Comparison of ENCODE assay signal across 19 cellular contexts in the genomic region with DNA sequence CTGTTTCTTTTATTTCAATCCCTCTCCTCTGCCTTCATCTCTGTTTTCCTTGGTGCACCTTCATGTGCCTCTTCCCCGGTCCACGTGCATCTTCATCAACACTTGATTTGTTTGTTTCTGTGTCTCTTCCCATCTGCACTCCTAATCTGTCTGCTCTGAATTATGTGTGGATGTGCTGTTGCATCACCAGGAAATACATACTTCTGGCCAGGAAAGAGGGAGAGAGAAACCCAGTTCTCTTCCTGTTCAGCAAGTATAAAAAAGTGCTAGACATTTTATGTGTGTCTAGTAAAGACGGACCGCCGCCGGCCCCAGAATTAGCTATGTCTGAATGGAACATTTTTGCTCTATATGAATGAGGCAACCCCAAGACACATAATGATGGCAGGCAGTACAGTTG.
DNase-seq lines count a peak whose midpoint lies in the region; ATAC-seq, FAIRE-seq and TF ChIP-seq lines count a peak whose summit lies in the region.
"Had no signal": no experiment of that assay in that cellular context is flagged by ENCODE, and none has a peak within 500 bp of the region (broad histone marks: within the 10 kb centered on the region; RNA-seq: fewer than 3 reads in every experiment).

No MANE protein-coding gene starts in this region.

- peaks cover 18 to 33% of the 10 kb centered on the region in 2 experiments for H3K27me3 ChIP-seq in K562 (ENCODE audit: control insufficient read depth in 2 of 2, insufficient read depth in 2 of 2, low read length in 2 of 2)
- no peaks in the 10 kb centered on the region for H3K27me3 ChIP-seq in skeletal muscle satellite cell (ENCODE audit: control insufficient read depth, insufficient read depth, low read length)
- H3K27me3 ChIP-seq: esophagus squamous epithelium had no signal

- intact Hi-C loops in K562 (cut with micrococcal nuclease) = loop anchor here (10.0 kb wide), 1 partner anchor 302 kb away; a partner anchor contains a TSS

- H3K27ac ChIP-seq in K562 (ENCODE audit: extremely low read depth, low read depth, low read length) = no peak overlapping the region

- TF ChIP-seq RAD21 in K562 (CRISPR knock-in tag; conservative IDR thresholded peaks at IDR 0.05 in 1 of 2, IDR thresholded peaks at IDR 0.05 in 1 of 2) = no peak

- no TSS peak for BruUV-seq in K562 (replicated peaks; lab: Mats Ljungman, UMichigan)

- no peak for TF ChIP-seq EP300 in K562 (IDR thresholded peaks at IDR 0.05; ENCODE audit: low read length)

- H3K4me3 ChIP-seq in K562 = no peak overlapping the region
- no peak overlapping the region for H3K4me3 ChIP-seq in fibroblast of villous mesenchyme (ENCODE audit: low read depth, low read length)
- no peak overlapping the region for H3K4me3 ChIP-seq in skeletal muscle satellite cell (ENCODE audit: low read length)
- H3K4me3 ChIP-seq: esophagus squamous epithelium had no signal

- TF ChIP-seq CTCF in K562 (IDR thresholded peaks at IDR 0.05 in 2 of 3, conservative IDR thresholded peaks at IDR 0.05 in 1 of 3; ENCODE audit: insufficient read depth in 2 of 3, low read depth in 1 of 3, low read length in 3 of 3) (no peak), fibroblast of villous mesenchyme (IDR thresholded peaks at IDR 0.05; ENCODE audit: insufficient read depth, low read depth, low read length) (no peak)

- CTCF ChIA-PET in K562 (lab: Yijun Ruan, JAX; ENCODE audit: low intra/inter-chr PET ratio) = no interaction called here

- TF ChIP-seq POLR2A in K562 (conservative IDR thresholded peaks at IDR 0.05) = no peak

- H3K36me3 ChIP-seq in K562 (ENCODE audit: control insufficient read depth, insufficient read depth, low read length) (no peaks in the 10 kb centered on the region), skeletal muscle satellite cell (ENCODE audit: insufficient read depth, low read length) (peaks cover 20% of the 10 kb centered on the region)

- ATAC-seq in K562 (no peak), HG03378 (IDR thresholded peaks at IDR 0.05; ENCODE audit: unreplicated experiment) (no peak), GM18519 (IDR thresholded peaks at IDR 0.05; ENCODE audit: low FRiP score, unreplicated experiment) (no peak)

- in situ Hi-C loops in K562 (cut with MboI) = no loop called here

- DNase-seq in EH (ENCODE audit: low read depth) (peak; percentile 70), K562 (ENCODE audit: extremely low read depth in 1 of 4, low spot score in 3 of 4) (no peak), fibroblast of villous mesenchyme (ENCODE audit: low read depth) (peak; percentile 92), RCC 7860 (ENCODE audit: low spot score) (no peak)
- DNase-seq in activated CD4-positive, alpha-beta T cell treated with anti-CD3 and anti-CD28 coated beads, Interleukin-2, amount 50 U/mL, for 48 hours = no peak
- DNase-seq: activated CD4-positive, alpha-beta T cell treated with anti-CD3 and anti-CD28 coated beads for 4 hours; activated naive CD4-positive, alpha-beta T cell treated with anti-CD3 and anti-CD28 coated beads, Interleukin-2, amount 10 ng/mL, durations not matched to agents 7 days and 5 days; DMS79 treated with DMSO at 0.1 percent for 48 hours; esophagus squamous epithelium; H7; KBM-7; mammary epithelial cell; NCI-H1105; stimulated activated CD4-positive, alpha-beta T cell treated with anti-CD3 and anti-CD28 coated beads, Interleukin-4, amount 100 ng/mL, for 24 hours; T-helper 9 cell; trophoblast cell had no signal

- H3K4me1 ChIP-seq in K562 (replicated peaks in 1 of 2; ENCODE audit: control insufficient read depth in 2 of 2, insufficient read depth in 2 of 2, low read length in 2 of 2) (no peaks in the 10 kb centered on the region), skeletal muscle satellite cell (ENCODE audit: control insufficient read depth, insufficient read depth, low read length) (peaks cover 35% of the 10 kb centered on the region)

- H3K4me2 ChIP-seq in K562 (ENCODE audit: insufficient read depth, low read length) (no peak overlapping the region), skeletal muscle satellite cell (ENCODE audit: low read length) (peak overlapping the region; percentile 1)

- no peaks in the 10 kb centered on the region for H4K20me1 ChIP-seq in K562 (replicated peaks; ENCODE audit: control insufficient read depth, insufficient read depth, low read length)

- H3K9me3 ChIP-seq in K562 (replicated peaks; ENCODE audit: control insufficient read depth, insufficient read depth, low read depth, low read length) = no peaks in the 10 kb centered on the region
- no peaks in the 10 kb centered on the region for H3K9me3 ChIP-seq in skeletal muscle satellite cell (replicated peaks; ENCODE audit: low read length)
- H3K9me3 ChIP-seq: esophagus squamous epithelium had no signal

- 3% methylated on average over 6 of the region's 6 CpGs for WGBS in K562 (ENCODE audit: insufficient coverage, low coverage, missing lambda C conversion rate)

- H3K79me2 ChIP-seq in K562 (ENCODE audit: control insufficient read depth, insufficient read depth, low read length) = no peaks in the 10 kb centered on the region

- no peak overlapping the region for H2AFZ ChIP-seq in K562 (ENCODE audit: low read depth, low read length)

- no peak overlapping the region for H3K9ac ChIP-seq in K562 (ENCODE audit: insufficient read depth in 1 of 2, low read depth in 2 of 2, low read length in 2 of 2)
- H3K9ac ChIP-seq in skeletal muscle satellite cell (ENCODE audit: low read depth, low read length) = no peak overlapping the region

- no peaks in the 10 kb centered on the region for H3K9me1 ChIP-seq in K562 (ENCODE audit: control insufficient read depth, insufficient read depth, low read length)

- FAIRE-seq in K562 (lab: Jason Lieb, UNC) (no peak), RCC 7860 (lab: Jason Lieb, UNC) (no peak)

- POLR2A ChIA-PET in K562 (lab: Yijun Ruan, JAX) = no interaction called here

TF ChIP-seq in K562, 482 proteins besides CTCF, POLR2A, EP300 and RAD21:
- TF ChIP-seq CEBPG (CRISPR knock-in tag; IDR thresholded peaks at IDR 0.05) (no peak), CEBPG (tag; conservative IDR thresholded peaks at IDR 0.05 in 1 of 2, IDR thresholded peaks at IDR 0.05 in 1 of 2) (peak; percentile 38 to 49; a peak in 2 of 4 replicates), ZNF324 (CRISPR knock-in tag; IDR thresholded peaks at IDR 0.05) (no peak)
- TF ChIP-seq, protein P1, sequence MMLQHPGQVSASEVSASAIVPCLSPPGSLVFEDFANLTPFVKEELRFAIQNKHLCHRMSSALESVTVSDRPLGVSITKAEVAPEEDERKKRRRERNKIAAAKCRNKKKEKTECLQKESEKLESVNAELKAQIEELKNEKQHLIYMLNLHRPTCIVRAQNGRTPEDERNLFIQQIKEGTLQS (IDR thresholded peaks at IDR 0.05) = 0 out of 2 replicates have a peak, but pooled peaks have one; percentile 11
- TF ChIP-seq, protein P1 (CRISPR knock-in tag; conservative IDR thresholded peaks at IDR 0.05) = no peak
- TF ChIP-seq, protein P2, sequence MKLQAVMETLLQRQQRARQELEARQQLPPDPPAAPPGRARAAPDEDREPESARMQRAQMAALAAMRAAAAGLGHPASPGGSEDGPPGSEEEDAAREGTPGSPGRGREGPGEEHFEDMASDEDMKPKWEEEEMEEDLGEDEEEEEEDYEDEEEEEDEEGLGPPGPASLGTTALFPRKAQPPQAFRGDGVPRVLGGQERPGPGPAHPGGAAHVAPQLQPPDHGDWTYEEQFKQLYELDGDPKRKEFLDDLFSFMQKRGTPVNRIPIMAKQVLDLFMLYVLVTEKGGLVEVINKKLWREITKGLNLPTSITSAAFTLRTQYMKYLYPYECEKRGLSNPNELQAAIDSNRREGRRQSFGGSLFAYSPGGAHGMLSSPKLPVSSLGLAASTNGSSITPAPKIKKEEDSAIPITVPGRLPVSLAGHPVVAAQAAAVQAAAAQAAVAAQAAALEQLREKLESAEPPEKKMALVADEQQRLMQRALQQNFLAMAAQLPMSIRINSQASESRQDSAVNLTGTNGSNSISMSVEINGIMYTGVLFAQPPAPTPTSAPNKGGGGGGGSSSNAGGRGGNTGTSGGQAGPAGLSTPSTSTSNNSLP (IDR thresholded peaks at IDR 0.05; ENCODE audit: borderline replicate concordance, low read depth, low read length) = no peak
- TF ChIP-seq, protein P3, sequence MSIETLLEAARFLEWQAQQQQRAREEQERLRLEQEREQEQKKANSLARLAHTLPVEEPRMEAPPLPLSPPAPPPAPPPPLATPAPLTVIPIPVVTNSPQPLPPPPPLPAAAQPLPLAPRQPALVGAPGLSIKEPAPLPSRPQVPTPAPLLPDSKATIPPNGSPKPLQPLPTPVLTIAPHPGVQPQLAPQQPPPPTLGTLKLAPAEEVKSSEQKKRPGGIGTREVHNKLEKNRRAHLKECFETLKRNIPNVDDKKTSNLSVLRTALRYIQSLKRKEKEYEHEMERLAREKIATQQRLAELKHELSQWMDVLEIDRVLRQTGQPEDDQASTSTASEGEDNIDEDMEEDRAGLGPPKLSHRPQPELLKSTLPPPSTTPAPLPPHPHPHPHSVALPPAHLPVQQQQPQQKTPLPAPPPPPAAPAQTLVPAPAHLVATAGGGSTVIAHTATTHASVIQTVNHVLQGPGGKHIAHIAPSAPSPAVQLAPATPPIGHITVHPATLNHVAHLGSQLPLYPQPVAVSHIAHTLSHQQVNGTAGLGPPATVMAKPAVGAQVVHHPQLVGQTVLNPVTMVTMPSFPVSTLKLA (conservative IDR thresholded peaks at IDR 0.05) = no peak
- TF ChIP-seq, protein P4, sequence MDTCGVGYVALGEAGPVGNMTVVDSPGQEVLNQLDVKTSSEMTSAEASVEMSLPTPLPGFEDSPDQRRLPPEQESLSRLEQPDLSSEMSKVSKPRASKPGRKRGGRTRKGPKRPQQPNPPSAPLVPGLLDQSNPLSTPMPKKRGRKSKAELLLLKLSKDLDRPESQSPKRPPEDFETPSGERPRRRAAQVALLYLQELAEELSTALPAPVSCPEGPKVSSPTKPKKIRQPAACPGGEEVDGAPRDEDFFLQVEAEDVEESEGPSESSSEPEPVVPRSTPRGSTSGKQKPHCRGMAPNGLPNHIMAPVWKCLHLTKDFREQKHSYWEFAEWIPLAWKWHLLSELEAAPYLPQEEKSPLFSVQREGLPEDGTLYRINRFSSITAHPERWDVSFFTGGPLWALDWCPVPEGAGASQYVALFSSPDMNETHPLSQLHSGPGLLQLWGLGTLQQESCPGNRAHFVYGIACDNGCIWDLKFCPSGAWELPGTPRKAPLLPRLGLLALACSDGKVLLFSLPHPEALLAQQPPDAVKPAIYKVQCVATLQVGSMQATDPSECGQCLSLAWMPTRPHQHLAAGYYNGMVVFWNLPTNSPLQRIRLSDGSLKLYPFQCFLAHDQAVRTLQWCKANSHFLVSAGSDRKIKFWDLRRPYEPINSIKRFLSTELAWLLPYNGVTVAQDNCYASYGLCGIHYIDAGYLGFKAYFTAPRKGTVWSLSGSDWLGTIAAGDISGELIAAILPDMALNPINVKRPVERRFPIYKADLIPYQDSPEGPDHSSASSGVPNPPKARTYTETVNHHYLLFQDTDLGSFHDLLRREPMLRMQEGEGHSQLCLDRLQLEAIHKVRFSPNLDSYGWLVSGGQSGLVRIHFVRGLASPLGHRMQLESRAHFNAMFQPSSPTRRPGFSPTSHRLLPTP (IDR thresholded peaks at IDR 0.05; ENCODE audit: borderline replicate concordance, extremely low read depth, insufficient read length) = no peak
TF ChIP-seq in K562: peak in this region for 2.

Comparison
In these comparisons a context has a peak if more than half of its experiments do, and no peak if none do; other contexts are left out.
1. DNase-seq: peak in EH (single experiment) and fibroblast of villous mesenchyme (single experiment); none in K562 (0 of 4), activated CD4-positive, alpha-beta T cell treated with anti-CD3 and anti-CD28 coated beads, Interleukin-2, amount 50 U/mL, for 48 hours (0 of 2) and RCC 7860 (single experiment).